36 cellular contexts compared by ENCODE assay signal in the genomic region with DNA sequence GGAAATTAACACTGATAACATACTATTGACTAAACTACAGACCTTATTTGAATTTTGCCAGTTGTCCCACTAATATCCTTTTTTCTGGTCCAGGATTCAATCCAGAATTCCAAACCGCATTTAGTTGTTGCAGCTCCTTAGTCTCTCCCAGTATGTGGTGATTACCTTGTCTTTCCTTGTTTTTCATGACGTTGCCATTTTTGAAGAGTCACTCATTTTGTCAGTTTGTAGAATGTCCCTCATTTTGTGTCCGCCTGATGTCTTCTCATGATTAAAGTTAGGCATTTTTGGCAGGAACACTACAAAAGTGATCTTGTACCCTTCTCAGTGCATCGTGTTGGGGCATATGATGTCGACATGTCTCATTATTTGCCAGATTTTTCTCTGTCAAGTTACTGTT. TPM values are rescaled to one million over a fixed set of nuclear protein-coding genes. Genes with fewer than 3 reads are reported as not detected.
DNase-seq lines count a peak whose midpoint lies in the region; ATAC-seq, FAIRE-seq and TF ChIP-seq lines count a peak whose summit lies in the region.
"Had no signal": no experiment of that assay in that cellular context is flagged by ENCODE, and none has a peak within 500 bp of the region (broad histone marks: within the 10 kb centered on the region; RNA-seq: fewer than 3 reads in every experiment).

No MANE protein-coding gene starts in this region.

- H3K9me1 ChIP-seq in K562 (ENCODE audit: control insufficient read depth, insufficient read depth, low read length), result no peaks in the 10 kb centered on the region

- peaks cover 0 to 3% (median 2%) of the 10 kb centered on the region in 4 donors for H3K4me1 Mint-ChIP-seq in naive thymus-derived CD8-positive, alpha-beta T cell
- H3K4me1 Mint-ChIP-seq in activated CD4-positive, alpha-beta T cell treated with anti-CD3 and anti-CD28 coated beads, Interleukin-2, amount 10 ng/mL, durations not matched to agents 7 days and 5 days, result no peaks in the 10 kb centered on the region
- H3K4me1 Mint-ChIP-seq: B cell, CD14-positive monocyte had no signal

- H3K9me3 ChIP-seq in A549 (peaks cover 8% of the 10 kb centered on the region; the same call in 1 of the 3 replicates), Karpas-422 (ENCODE audit: low read length) (no peaks in the 10 kb centered on the region), K562 (replicated peaks; ENCODE audit: control insufficient read depth, insufficient read depth, low read depth, low read length) (no peaks in the 10 kb centered on the region), esophagus muscularis mucosa (no peaks in the 10 kb centered on the region)
- H3K9me3 ChIP-seq: BE2C, BLaER1 had no signal

- in situ Hi-C loops in K562 (cut with MboI), result no loop called here

- ATAC-seq in A549 (no peak), K562 (no peak)
- no peak for ATAC-seq in naive thymus-derived CD8-positive, alpha-beta T cell
- ATAC-seq: CD8-positive, alpha-beta T cell had no signal

- POLR2A ChIA-PET in A549 (lab: Yijun Ruan, JAX), result no interaction called here
- POLR2A ChIA-PET in K562 (lab: Yijun Ruan, JAX), result no interaction called here
- POLR2A ChIA-PET in naive thymus-derived CD8-positive, alpha-beta T cell (lab: Charles Lee), result no interaction called here
- POLR2A ChIA-PET in activated CD4-positive, alpha-beta T cell treated with anti-CD3 and anti-CD28 coated beads, Interleukin-2, amount 10 ng/mL, durations not matched to agents 7 days and 5 days (lab: Charles Lee), result no interaction called here

- H4K20me1 ChIP-seq in Karpas-422 (ENCODE audit: insufficient read depth, low read depth, low read length) (no peaks in the 10 kb centered on the region), K562 (replicated peaks; ENCODE audit: control insufficient read depth, insufficient read depth, low read length) (no peaks in the 10 kb centered on the region; the same call in 1 of the 2 replicates)
- H4K20me1 ChIP-seq: BLaER1; BLaER1 treated with 17β-estradiol and CSF1 and Interleukin-3, amounts not matched to agents 10 nM and 100 nM had no signal

- H3K9ac ChIP-seq in Karpas-422 (ENCODE audit: low read length), result no peak overlapping the region
- no peak overlapping the region for H3K9ac ChIP-seq in K562 (ENCODE audit: insufficient read depth in 1 of 2, low read depth in 2 of 2, low read length in 2 of 2)
- H3K9ac ChIP-seq: BLaER1; BLaER1 treated with 17β-estradiol and CSF1 and Interleukin-3, amounts not matched to agents 10 nM and 100 nM had no signal

- CTCF ChIA-PET in A549 (lab: Yijun Ruan, JAX) (interaction anchor here (0.9 kb wide), 1 partner anchor 11 kb away, joined by 3 read pairs; no protein-coding TSS in a partner anchor), K562 (lab: Yijun Ruan, JAX; ENCODE audit: low intra/inter-chr PET ratio) (no interaction called here)
- CTCF ChIA-PET in activated CD4-positive, alpha-beta T cell treated with anti-CD3 and anti-CD28 coated beads, Interleukin-2, amount 10 ng/mL, durations not matched to agents 7 days and 5 days (lab: Charles Lee), result no interaction called here

- H3K4me1 ChIP-seq in A549 (no peaks in the 10 kb centered on the region), Karpas-422 (ENCODE audit: low read length) (peaks cover 18% of the 10 kb centered on the region), K562 (replicated peaks in 1 of 2; ENCODE audit: control insufficient read depth in 2 of 2, insufficient read depth in 2 of 2, low read length in 2 of 2) (peaks cover 2 to 13% of the 10 kb centered on the region in 2 experiments; a peak in 2 of 5 replicates), esophagus muscularis mucosa (no peaks in the 10 kb centered on the region)
- H3K4me1 ChIP-seq: BE2C; BLaER1; BLaER1 treated with 17β-estradiol and CSF1 and Interleukin-3, amounts not matched to agents 10 nM and 100 nM; Caco-2 had no signal

- no peak for DNase-seq in A549 (ENCODE audit: low read depth in 1 of 2, low spot score in 1 of 2)
- DNase-seq in Karpas-422, result no peak
- DNase-seq in K562 (ENCODE audit: extremely low read depth in 1 of 4, low spot score in 3 of 4), result no peak
- DNase-seq in esophagus muscularis mucosa (ENCODE audit: extremely low spot score), result peak; percentile 24
- no peak for DNase-seq in naive thymus-derived CD8-positive, alpha-beta T cell
- DNase-seq in NCI-H2227 (lab: John Stamatoyannopoulos, UW; ENCODE audit: unreplicated experiment), result no peak
- DNase-seq in activated CD4-positive, alpha-beta T cell treated with anti-CD3 and anti-CD28 coated beads, Interleukin-2, amount 10 ng/mL, durations not matched to agents 7 days and 5 days, result no peak
- DNase-seq in foreskin fibroblast, result no peak
- DNase-seq: 8988T; ACHN; AML-193; BE2C; C1 segment of cervical spinal cord; Caco-2; Calu3; CD4-positive, alpha-beta memory T cell; CD4-positive, alpha-beta T cell; CD4-positive, CD25-positive, alpha-beta regulatory T cell; CD8-positive, alpha-beta memory T cell; CD8-positive, alpha-beta T cell; COR-L47; DMS 273 treated with DMSO at 0.1 percent for 48 hours; DMS153; DMS53; DMS79; DMS79 treated with DMSO at 0.1 percent for 48 hours; DND-41; EL had no signal

- TF ChIP-seq EP300 in A549 (IDR thresholded peaks at IDR 0.05) (no peak), K562 (IDR thresholded peaks at IDR 0.05; ENCODE audit: low read length) (no peak), esophagus muscularis mucosa (IDR thresholded peaks at IDR 0.05) (no peak)

- TF ChIP-seq CTCF in A549 (IDR thresholded peaks at IDR 0.05) (no peak), K562 (IDR thresholded peaks at IDR 0.05 in 2 of 3, conservative IDR thresholded peaks at IDR 0.05 in 1 of 3; ENCODE audit: insufficient read depth in 2 of 3, low read depth in 1 of 3, low read length in 3 of 3) (no peak), esophagus muscularis mucosa (IDR thresholded peaks at IDR 0.05) (no peak), foreskin fibroblast (IDR thresholded peaks at IDR 0.05; ENCODE audit: low read depth, low read length) (no peak)

- no peaks in the 10 kb centered on the region for H3K27me3 ChIP-seq in Karpas-422 (ENCODE audit: low read length)
- H3K27me3 ChIP-seq in K562 (ENCODE audit: control insufficient read depth in 2 of 2, insufficient read depth in 2 of 2, low read length in 2 of 2), result no peaks in the 10 kb centered on the region
- no peaks in the 10 kb centered on the region for H3K27me3 ChIP-seq in esophagus muscularis mucosa
- H3K27me3 ChIP-seq: BE2C; BLaER1; BLaER1 treated with 17β-estradiol and CSF1 and Interleukin-3, amounts not matched to agents 10 nM and 100 nM had no signal

- H3K36me3 ChIP-seq in Karpas-422 (ENCODE audit: insufficient read depth, low read length), result no peaks in the 10 kb centered on the region
- no peaks in the 10 kb centered on the region for H3K36me3 ChIP-seq in K562 (ENCODE audit: control insufficient read depth, insufficient read depth, low read length)
- H3K36me3 ChIP-seq in esophagus muscularis mucosa, result no peaks in the 10 kb centered on the region
- H3K36me3 ChIP-seq: BE2C; BLaER1; BLaER1 treated with 17β-estradiol and CSF1 and Interleukin-3, amounts not matched to agents 10 nM and 100 nM had no signal

- BruUV-seq in K562 (replicated peaks; lab: Mats Ljungman, UMichigan), result no TSS peak

- H2AFZ ChIP-seq in Karpas-422 (ENCODE audit: low read length) (no peak overlapping the region), K562 (ENCODE audit: low read depth, low read length) (no peak overlapping the region)

- H3K4me3 Mint-ChIP-seq in naive thymus-derived CD8-positive, alpha-beta T cell, result no peak overlapping the region
- H3K4me3 Mint-ChIP-seq in activated CD4-positive, alpha-beta T cell treated with anti-CD3 and anti-CD28 coated beads, Interleukin-2, amount 10 ng/mL, durations not matched to agents 7 days and 5 days, result no peak overlapping the region
- H3K4me3 Mint-ChIP-seq: B cell; CD14-positive monocyte; CD4-positive, alpha-beta memory T cell; CD4-positive, alpha-beta T cell; CD4-positive, CD25-positive, alpha-beta regulatory T cell; CD8-positive, alpha-beta memory T cell; CD8-positive, alpha-beta T cell had no signal

- H3K9me3 Mint-ChIP-seq in naive thymus-derived CD8-positive, alpha-beta T cell, result no peaks in the 10 kb centered on the region
- no peaks in the 10 kb centered on the region for H3K9me3 Mint-ChIP-seq in activated CD4-positive, alpha-beta T cell treated with anti-CD3 and anti-CD28 coated beads, Interleukin-2, amount 10 ng/mL, durations not matched to agents 7 days and 5 days
- H3K9me3 Mint-ChIP-seq: CD4-positive, alpha-beta memory T cell; CD4-positive, alpha-beta T cell; CD4-positive, CD25-positive, alpha-beta regulatory T cell; CD8-positive, alpha-beta memory T cell; CD8-positive, alpha-beta T cell had no signal

- H3K27ac ChIP-seq in A549 (no peak overlapping the region), Karpas-422 (ENCODE audit: low read length) (no peak overlapping the region), K562 (ENCODE audit: extremely low read depth, low read depth, low read length) (no peak overlapping the region), esophagus muscularis mucosa (replicated peaks in 1 of 4) (no peak overlapping the region)
- H3K27ac ChIP-seq: 22Rv1; BLaER1; BLaER1 treated with 17β-estradiol and CSF1 and Interleukin-3, amounts not matched to agents 10 nM and 100 nM; C4-2B had no signal

- TF ChIP-seq POLR2A in A549 (IDR thresholded peaks at IDR 0.05; ENCODE audit: low read length) (no peak), K562 (conservative IDR thresholded peaks at IDR 0.05) (no peak), esophagus muscularis mucosa (IDR thresholded peaks at IDR 0.05; ENCODE audit: low read depth) (no peak)

- H3K9me2 ChIP-seq in Karpas-422 (replicated peaks; ENCODE audit: insufficient read depth, low read length), result no peaks in the 10 kb centered on the region

- FAIRE-seq in A549 (lab: Jason Lieb, UNC) (no peak), K562 (lab: Jason Lieb, UNC) (no peak)
- FAIRE-seq: A204.1, D721Med had no signal

- 88% methylated on average over 5 of the region's 5 CpGs for WGBS in A549 (ENCODE audit: missing lambda C conversion rate)
- 33% methylated on average over 5 of the region's 5 CpGs for WGBS in K562 (ENCODE audit: insufficient coverage, low coverage, missing lambda C conversion rate)
- WGBS in esophagus muscularis mucosa, result 92% methylated on average over 5 of the region's 5 CpGs

- H3K36me3 Mint-ChIP-seq in naive thymus-derived CD8-positive, alpha-beta T cell, result peaks cover 4 to 42% (median 15%) of the 10 kb centered on the region in 3 donors
- H3K36me3 Mint-ChIP-seq in activated CD4-positive, alpha-beta T cell treated with anti-CD3 and anti-CD28 coated beads, Interleukin-2, amount 10 ng/mL, durations not matched to agents 7 days and 5 days (ENCODE audit: low read depth), result no peaks in the 10 kb centered on the region

- intact Hi-C loops in K562 (cut with micrococcal nuclease) (no loop called here), esophagus muscularis mucosa (cut with DNase I) (loop anchor here (10.0 kb wide), 1 partner anchor 1044 kb away; no protein-coding TSS in a partner anchor)

- TF ChIP-seq RAD21 in A549 (conservative IDR thresholded peaks at IDR 0.05 in 1 of 2, IDR thresholded peaks at IDR 0.05 in 1 of 2), result no peak
- no peak for TF ChIP-seq RAD21 in K562 (CRISPR knock-in tag; conservative IDR thresholded peaks at IDR 0.05 in 1 of 2, IDR thresholded peaks at IDR 0.05 in 1 of 2)

- no peak overlapping the region for H3K4me2 ChIP-seq in A549
- peak overlapping the region; percentile 27 for H3K4me2 ChIP-seq in Karpas-422 (ENCODE audit: low read depth, low read length, poor library complexity, severe bottlenecking)
- no peak overlapping the region for H3K4me2 ChIP-seq in K562 (ENCODE audit: insufficient read depth, low read length)
- H3K4me2 ChIP-seq: BLaER1; BLaER1 treated with 17β-estradiol and CSF1 and Interleukin-3, amounts not matched to agents 10 nM and 100 nM had no signal

- H3K4me3 ChIP-seq in A549 (no peak overlapping the region), Karpas-422 (ENCODE audit: low read length) (no peak overlapping the region), K562 (no peak overlapping the region), esophagus muscularis mucosa (no peak overlapping the region), foreskin fibroblast (ENCODE audit: low read depth in 1 of 2, low read length in 2 of 2) (no peak overlapping the region)
- H3K4me3 ChIP-seq: BLaER1; BLaER1 treated with 17β-estradiol and CSF1 and Interleukin-3, amounts not matched to agents 10 nM and 100 nM had no signal

- H3K27ac Mint-ChIP-seq in naive thymus-derived CD8-positive, alpha-beta T cell, result no peak overlapping the region
- no peak overlapping the region for H3K27ac Mint-ChIP-seq in activated CD4-positive, alpha-beta T cell treated with anti-CD3 and anti-CD28 coated beads, Interleukin-2, amount 10 ng/mL, durations not matched to agents 7 days and 5 days
- H3K27ac Mint-ChIP-seq: B cell; CD14-positive monocyte; CD4-positive, alpha-beta memory T cell; CD4-positive, alpha-beta T cell; CD8-positive, alpha-beta T cell had no signal

- no peaks in the 10 kb centered on the region for H3K27me3 Mint-ChIP-seq in naive thymus-derived CD8-positive, alpha-beta T cell
- H3K27me3 Mint-ChIP-seq in activated CD4-positive, alpha-beta T cell treated with anti-CD3 and anti-CD28 coated beads, Interleukin-2, amount 10 ng/mL, durations not matched to agents 7 days and 5 days, result no peaks in the 10 kb centered on the region
- H3K27me3 Mint-ChIP-seq: B cell; CD4-positive, alpha-beta memory T cell; CD4-positive, alpha-beta T cell; CD4-positive, CD25-positive, alpha-beta regulatory T cell; CD8-positive, alpha-beta memory T cell had no signal

- peaks cover 66% of the 10 kb centered on the region for H3K79me2 ChIP-seq in Karpas-422 (ENCODE audit: low read length)
- no peaks in the 10 kb centered on the region for H3K79me2 ChIP-seq in K562 (ENCODE audit: control insufficient read depth, insufficient read depth, low read length)

RNA-seq across cellular contexts. Expression of gene DTD1, which starts 33.1 kb away (rescaled TPM):
- polyA plus RNA-seq in A549 (2011; rRNA removed), result 74.7 and 99.3 TPM in 2 replicates
- polyA plus RNA-seq in A549 (2012; cell fraction: cytosol; rRNA removed), result 75.3 and 81.9 TPM in 2 replicates
- polyA plus RNA-seq in A549 (2012; cell fraction: nucleus; rRNA removed), result 32.9 and 52.1 TPM in 2 replicates
- polyA plus RNA-seq in A549 (2017; fragmentation: RNase III; extraction: RNeasy Plus Mini Kit Qiagen cat#74134 plus additional on column Dnase treatment), result 72.5 to 76.3 TPM (median 72.8 TPM) in 3 replicates
- 55.5 and 60.8 TPM in 2 replicates for polyA minus RNA-seq in A549 (2011; rRNA and poly(A)+ RNA removed)
- 84.9 and 115 TPM in 2 replicates for total RNA-seq in Karpas-422 (2014; rRNA removed; shearing (Covaris generic); ENCODE audit: low replicate concordance)
- 8.9 and 11.7 TPM in 2 replicates for total RNA-seq in K562 (2011; cell fraction: chromatin; rRNA removed; ENCODE audit: low replicate concordance)
- total RNA-seq in K562 (2011; cell fraction: nucleolus; rRNA removed), result 6.3 and 7.2 TPM in 2 replicates
- 14.4 and 20.7 TPM in 2 replicates for total RNA-seq in K562 (2011; cell fraction: nucleoplasm; rRNA removed)
- total RNA-seq in K562 (2014; rRNA removed), result 28.6 and 32.8 TPM in 2 replicates
- total RNA-seq in K562 (2014; rRNA removed; fragmentation: Illumina TruSeq; extraction: Trizol), result 27.0 and 28.6 TPM in 2 replicates
- 25.8 TPM in 2 replicates for total RNA-seq in K562 (2015; rRNA removed; fragmentation: Illumina TruSeq; extraction: Trizol)
- 26.3 and 27.1 TPM in 2 replicates for total RNA-seq in K562 (2021)
- polyA plus RNA-seq in K562 (2011; rRNA removed), result 24.3 and 26.3 TPM in 2 replicates
- polyA plus RNA-seq in K562 (2011; cell fraction: cytosol; rRNA removed), result 18.0 and 26.3 TPM in 2 replicates
- 7.5 and 10.8 TPM in 2 replicates for polyA plus RNA-seq in K562 (2011; cell fraction: nucleus; rRNA removed)
- 29.3 and 56.5 TPM in 2 replicates for polyA plus RNA-seq in K562 (2012)
- polyA plus RNA-seq in K562 (2014; fragmentation: Illumina TruSeq; extraction: Trizol), result 26.1 and 26.8 TPM in 2 replicates
- 1 to 10 TPM; 5.7 to 9.6 TPM for polyA plus RNA-seq in K562 (2014; fragmentation: Nextera tagmentation; extraction: Ambion mirVana)
- polyA plus RNA-seq in K562 (2014; rRNA removed), result 27.2 and 32.5 TPM in 2 replicates
- polyA minus RNA-seq in K562 (2011; rRNA and poly(A)+ RNA removed), result 21.9 and 25.3 TPM in 2 replicates
- 9.0 and 13.3 TPM in 2 replicates for polyA minus RNA-seq in K562 (2011; cell fraction: cytosol; rRNA and poly(A)+ RNA removed)
- 3.8 and 6.0 TPM in 2 replicates for polyA minus RNA-seq in K562 (2011; cell fraction: nucleus; rRNA and poly(A)+ RNA removed)
- 10 to 100 TPM; 15.1 to 20.0 (median 17.5) TPM for total RNA-seq in esophagus muscularis mucosa
- total RNA-seq in naive thymus-derived CD8-positive, alpha-beta T cell, result 10 to 100 TPM; 14.5 to 14.6 TPM
- 10 to 100 TPM; 33.9 to 50.4 (median 45.2) TPM for polyA plus RNA-seq in naive thymus-derived CD8-positive, alpha-beta T cell
- 10 to 100 TPM; 17.7 to 19.4 TPM for total RNA-seq in activated CD4-positive, alpha-beta T cell treated with anti-CD3 and anti-CD28 coated beads, Interleukin-2, amount 10 ng/mL, durations not matched to agents 7 days and 5 days

RNA-seq across cellular contexts. Expression of gene SMIM26, which starts 53.8 kb away (rescaled TPM):
- 291 and 338 TPM in 2 replicates for polyA plus RNA-seq in A549 (2011; rRNA removed)
- 133 and 172 TPM in 2 replicates for polyA plus RNA-seq in A549 (2012; cell fraction: cytosol; rRNA removed)
- polyA plus RNA-seq in A549 (2012; cell fraction: nucleus; rRNA removed), result 55.4 and 118 TPM in 2 replicates
- 202 to 209 TPM (median 207 TPM) in 3 replicates for polyA plus RNA-seq in A549 (2017; fragmentation: RNase III; extraction: RNeasy Plus Mini Kit Qiagen cat#74134 plus additional on column Dnase treatment)
- polyA minus RNA-seq in A549 (2011; rRNA and poly(A)+ RNA removed), result 162 and 325 TPM in 2 replicates
- total RNA-seq in Karpas-422 (2014; rRNA removed; shearing (Covaris generic); ENCODE audit: low replicate concordance), result 101 and 268 TPM in 2 replicates
- total RNA-seq in K562 (2011; cell fraction: chromatin; rRNA removed; ENCODE audit: low replicate concordance), result 18.9 and 25.2 TPM in 2 replicates
- 47.0 and 51.4 TPM in 2 replicates for total RNA-seq in K562 (2011; cell fraction: nucleolus; rRNA removed)
- 65.3 and 66.6 TPM in 2 replicates for total RNA-seq in K562 (2011; cell fraction: nucleoplasm; rRNA removed)
- total RNA-seq in K562 (2014; rRNA removed), result 55.9 and 124 TPM in 2 replicates
- 81.1 and 81.9 TPM in 2 replicates for total RNA-seq in K562 (2014; rRNA removed; fragmentation: Illumina TruSeq; extraction: Trizol)
- total RNA-seq in K562 (2015; rRNA removed; fragmentation: Illumina TruSeq; extraction: Trizol), result 86.7 and 90.7 TPM in 2 replicates
- total RNA-seq in K562 (2021), result 46.8 and 46.9 TPM in 2 replicates
- polyA plus RNA-seq in K562 (2011; rRNA removed), result 89.0 and 96.2 TPM in 2 replicates
- polyA plus RNA-seq in K562 (2011; cell fraction: cytosol; rRNA removed), result 37.9 and 78.5 TPM in 2 replicates
- polyA plus RNA-seq in K562 (2011; cell fraction: nucleus; rRNA removed), result 61.5 and 84.9 TPM in 2 replicates
- polyA plus RNA-seq in K562 (2012), result 87.6 and 93.1 TPM in 2 replicates
- 86.5 and 97.9 TPM in 2 replicates for polyA plus RNA-seq in K562 (2014; fragmentation: Illumina TruSeq; extraction: Trizol)
- polyA plus RNA-seq in K562 (2014; fragmentation: Nextera tagmentation; extraction: Ambion mirVana), result 100 to 1,000 TPM; 158 to 186 TPM
- polyA plus RNA-seq in K562 (2014; rRNA removed), result 73.4 and 80.5 TPM in 2 replicates
- 36.7 and 40.5 TPM in 2 replicates for polyA minus RNA-seq in K562 (2011; rRNA and poly(A)+ RNA removed)
- polyA minus RNA-seq in K562 (2011; cell fraction: cytosol; rRNA and poly(A)+ RNA removed), result 22.0 and 28.5 TPM in 2 replicates
- 17.2 and 30.8 TPM in 2 replicates for polyA minus RNA-seq in K562 (2011; cell fraction: nucleus; rRNA and poly(A)+ RNA removed)
- 100 to 1,000 TPM in 2 of 4 donors, 10 to 100 TPM in 2; 74.4 to 165 (median 121) TPM for total RNA-seq in esophagus muscularis mucosa
- 10 to 100 TPM; 68.4 to 69.1 TPM for total RNA-seq in naive thymus-derived CD8-positive, alpha-beta T cell
- polyA plus RNA-seq in naive thymus-derived CD8-positive, alpha-beta T cell, result 100 to 1,000 TPM; 177 to 230 (median 185) TPM
- 10 to 100 TPM; 55.2 to 73.4 TPM for total RNA-seq in activated CD4-positive, alpha-beta T cell treated with anti-CD3 and anti-CD28 coated beads, Interleukin-2, amount 10 ng/mL, durations not matched to agents 7 days and 5 days

Comparison
In these comparisons a context has a peak if more than half of its experiments do, and no peak if none do; other contexts are left out.
1. Of the 35 proteins assayed by ChIP-seq in both K562 and A549: peak only in K562: none; only in A549: MAFK; in both: none; in neither: 34.